Comparison of ENCODE assay signal across 9 cellular contexts in the genomic region with DNA sequence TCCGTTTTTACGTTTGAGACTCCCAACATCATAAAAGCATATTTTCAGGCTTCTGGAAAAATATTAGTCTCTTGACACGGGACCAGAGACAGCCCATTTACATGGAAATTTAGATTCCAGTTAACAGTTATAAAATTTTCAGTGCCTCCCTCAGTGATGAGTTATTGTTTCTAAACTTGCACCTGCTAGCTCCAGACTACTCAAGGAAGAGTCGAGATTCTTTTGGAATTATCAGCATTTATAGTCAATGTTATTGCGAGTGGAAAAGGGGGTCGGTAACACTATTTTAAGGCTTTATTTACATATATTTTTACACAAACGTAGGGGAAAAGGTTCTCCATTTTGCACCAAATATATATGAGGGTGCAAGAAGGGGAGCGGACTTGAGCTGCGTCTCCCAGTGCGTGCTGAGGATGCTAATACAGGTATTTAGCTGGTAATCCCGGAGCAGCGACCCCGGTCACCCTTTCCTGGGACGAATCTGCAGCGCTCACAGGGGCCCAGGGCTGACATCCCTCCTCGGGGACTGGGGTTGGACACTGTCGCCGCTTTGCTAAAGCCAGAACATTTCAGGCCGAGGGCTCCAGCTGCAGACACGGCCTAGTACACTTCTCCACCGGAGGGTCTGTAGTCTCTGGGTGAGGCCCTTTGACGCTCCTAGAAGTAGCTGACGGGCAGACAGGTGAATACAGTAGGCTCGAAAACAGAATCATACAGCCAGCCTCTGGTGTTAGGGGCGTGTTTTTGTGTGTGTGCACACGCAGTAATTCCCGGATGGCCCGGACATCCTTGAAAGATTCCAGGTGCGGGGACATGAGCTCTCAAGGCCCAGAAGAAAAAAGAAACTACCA. TPM values are rescaled to one million over a fixed set of nuclear protein-coding genes. Genes with fewer than 3 reads are reported as not detected.
DNase-seq lines count a peak whose midpoint lies in the region; ATAC-seq and TF ChIP-seq lines count a peak whose summit lies in the region.
"Had no signal": no experiment of that assay in that cellular context is flagged by ENCODE, and none has a peak within 500 bp of the region (broad histone marks: within the 10 kb centered on the region; RNA-seq: fewer than 3 reads in every experiment).

No MANE protein-coding gene starts in this region.

- H3K9me3 Mint-ChIP-seq in Caco-2 (ENCODE audit: unreplicated experiment), result no peaks in the 10 kb centered on the region
- no peaks in the 10 kb centered on the region for H3K9me3 Mint-ChIP-seq in endothelial cell (ENCODE audit: unreplicated experiment)

- POLR2A ChIA-PET in Caco-2 (lab: Charles Lee) (interaction anchor here (1.3 to 2.8 kb wide), 3 partner anchors 9 to 104 kb away, joined by 6 to 20 read pairs (median 7); partner anchors contain the start of genes CEP97, PCNP and RPL24), RWPE1 (lab: Yijun Ruan, JAX; ENCODE audit: low non-redundant PET) (interaction anchor here (0.5 to 1.5 kb wide), 4 partner anchors 9 to 969 kb away, joined by 3 to 6 read pairs (median 4); partner anchors contain the start of genes RPL24 and TFG)

- CTCF ChIA-PET in Caco-2 (lab: Charles Lee), result interaction anchor here (0.6 to 1.6 kb wide), 7 partner anchors 8 to 104 kb away, joined by 3 to 7 read pairs (median 4); partner anchors contain the start of genes CEP97, PCNP and RPL24
- CTCF ChIA-PET in RWPE1 (lab: Yijun Ruan, JAX), result interaction anchor here (0.6 to 0.9 kb wide), 5 partner anchors 29 to 233 kb away, joined by 3 to 6 read pairs (median 3); no protein-coding TSS in a partner anchor

- peaks cover 46% of the 10 kb centered on the region for H3K79me2 ChIP-seq in osteoblast (ENCODE audit: insufficient read depth, low read length)

- H3K27ac Mint-ChIP-seq in Caco-2 (ENCODE audit: unreplicated experiment), result peak overlapping the region; percentile 95
- peak overlapping the region; percentile 9 for H3K27ac Mint-ChIP-seq in endothelial cell (ENCODE audit: unreplicated experiment)

- DNase-seq in Caco-2 (peak; percentile 21 to 43), RWPE1 (ENCODE audit: low spot score) (no peak), endothelial cell (ENCODE audit: low spot score) (peak; percentile 9), osteoblast (ENCODE audit: insufficient read length, low spot score, missing footprints) (peak; percentile 13), SK-N-DZ (ENCODE audit: low spot score) (no peak)
- DNase-seq in effector CD8-positive, alpha-beta T cell (lab: John Stamatoyannopoulos, UW), result no peak
- DNase-seq: GOT3 had no signal

- peaks cover 52% of the 10 kb centered on the region for H3K36me3 Mint-ChIP-seq in Caco-2 (ENCODE audit: insufficient read depth, unreplicated experiment)
- peaks cover 16% of the 10 kb centered on the region for H3K36me3 Mint-ChIP-seq in endothelial cell (ENCODE audit: low read depth, unreplicated experiment)

- H3K4me3 Mint-ChIP-seq in Caco-2 (ENCODE audit: unreplicated experiment) (peak overlapping the region; percentile 81), endothelial cell (ENCODE audit: unreplicated experiment) (peak overlapping the region; percentile 94)

- TF ChIP-seq CTCF in Caco-2 (IDR thresholded peaks at IDR 0.05; ENCODE audit: insufficient read depth in 1 of 2, low read depth in 1 of 2, low read length in 1 of 2, severe bottlenecking in 1 of 2, unreplicated experiment in 1 of 2), result no peak
- peak; percentile 29 for TF ChIP-seq CTCF in RWPE1 (conservative IDR thresholded peaks at IDR 0.05; ENCODE audit: low read depth)
- no peak for TF ChIP-seq CTCF in endothelial cell (IDR thresholded peaks at IDR 0.05; ENCODE audit: unreplicated experiment)
- TF ChIP-seq CTCF in osteoblast (IDR thresholded peaks at IDR 0.05; ENCODE audit: extremely low read depth, low read depth, low read length), result no peak

- peaks cover 5% of the 10 kb centered on the region; the same call in 1 of the 2 replicates for H3K36me3 ChIP-seq in Caco-2 (ENCODE audit: control insufficient read depth, insufficient read depth, low read length)
- peaks cover 29% of the 10 kb centered on the region for H3K36me3 ChIP-seq in osteoblast (ENCODE audit: insufficient read depth, low read length)

- intact Hi-C loops in Caco-2 (cut with micrococcal nuclease; ENCODE audit: unreplicated experiment), result loop anchor here (1.0 kb wide), 2 partner anchors 9 to 103 kb away; partner anchors contain the start of genes PCNP and RPL24

- H3K9me3 ChIP-seq in Caco-2 (no peaks in the 10 kb centered on the region), osteoblast (ENCODE audit: low read depth, low read length) (no peaks in the 10 kb centered on the region)

- H3K4me3 ChIP-seq in Caco-2 (ENCODE audit: low read depth, low read length) (peak overlapping the region; percentile 25), osteoblast (ENCODE audit: insufficient read depth, low read length) (peak overlapping the region; percentile 96)

- peaks cover 26% of the 10 kb centered on the region for H4K20me1 ChIP-seq in osteoblast (ENCODE audit: insufficient read depth, low read length)

- H3K4me1 ChIP-seq in Caco-2 (peaks cover 7% of the 10 kb centered on the region; the same call in 1 of the 2 replicates), osteoblast (ENCODE audit: insufficient read depth, low read length) (peaks cover 21% of the 10 kb centered on the region)

- H3K27ac ChIP-seq in RWPE1, result peak overlapping the region; percentile 96
- H3K27ac ChIP-seq in osteoblast (ENCODE audit: low read depth, low read length), result peak overlapping the region; percentile 19

- H3K27me3 Mint-ChIP-seq in Caco-2 (ENCODE audit: insufficient read depth, unreplicated experiment), result no peaks in the 10 kb centered on the region
- H3K27me3 Mint-ChIP-seq in endothelial cell (ENCODE audit: unreplicated experiment), result peaks cover 7% of the 10 kb centered on the region

- ATAC-seq in HG02885 (IDR thresholded peaks at IDR 0.05; ENCODE audit: poor library complexity, unreplicated experiment), result no peak
- ATAC-seq in GM21825 (IDR thresholded peaks at IDR 0.05; ENCODE audit: unreplicated experiment), result no peak

- H3K27me3 ChIP-seq in Caco-2 (replicated peaks; ENCODE audit: control insufficient read depth, insufficient read depth, low read length) (no peaks in the 10 kb centered on the region), osteoblast (ENCODE audit: insufficient read depth, low read length) (no peaks in the 10 kb centered on the region)

- H3K4me2 ChIP-seq in osteoblast (ENCODE audit: insufficient read depth, low read length), result peak overlapping the region; percentile 71

- peaks cover 7% of the 10 kb centered on the region for H3K4me1 Mint-ChIP-seq in Caco-2 (ENCODE audit: low read depth, unreplicated experiment)
- H3K4me1 Mint-ChIP-seq in endothelial cell (ENCODE audit: unreplicated experiment), result peaks cover 23% of the 10 kb centered on the region

- BruUV-seq in Caco-2 (replicated peaks; lab: Mats Ljungman, UMichigan), result TSS peak; percentile 52

- no peak overlapping the region for H2AFZ ChIP-seq in osteoblast (ENCODE audit: low read length)

RNA-seq across cellular contexts. Expression of gene ZBTB11, which starts 0.7 kb away (rescaled TPM):
- total RNA-seq in Caco-2 (2022), result 16.4 and 18.0 TPM in 2 replicates
- 13.0 TPM for total RNA-seq in endothelial cell (ENCODE audit: unreplicated experiment)
- 22.8 and 23.3 TPM in 2 replicates for total RNA-seq in osteoblast
- polyA plus RNA-seq in SK-N-DZ (2014; cell fraction: cytosol; rRNA removed), result 11.2 and 14.4 TPM in 2 replicates
- polyA plus RNA-seq in SK-N-DZ (2014; cell fraction: nucleus; rRNA removed), result 13.7 and 15.9 TPM in 2 replicates

RNA-seq across cellular contexts. Expression of gene RPL24, which starts 8.9 kb away (rescaled TPM):
- total RNA-seq in Caco-2 (2022) (958 and 971 TPM in 2 replicates), endothelial cell (ENCODE audit: unreplicated experiment) (1,216 TPM), osteoblast (1,105 and 1,475 TPM in 2 replicates)
- polyA plus RNA-seq in SK-N-DZ (2014; cell fraction: cytosol; rRNA removed), result 2,577 and 2,999 TPM in 2 replicates
- polyA plus RNA-seq in SK-N-DZ (2014; cell fraction: nucleus; rRNA removed), result 1,578 and 2,332 TPM in 2 replicates

RNA-seq across cellular contexts. Expression of gene CEP97, which starts 46.8 kb away (rescaled TPM):
- total RNA-seq in Caco-2 (2022) (4.3 and 4.5 TPM in 2 replicates), endothelial cell (ENCODE audit: unreplicated experiment) (7.2 TPM), osteoblast (10.6 and 10.9 TPM in 2 replicates)
- 12.7 and 13.2 TPM in 2 replicates for polyA plus RNA-seq in SK-N-DZ (2014; cell fraction: cytosol; rRNA removed)
- polyA plus RNA-seq in SK-N-DZ (2014; cell fraction: nucleus; rRNA removed), result 10.2 and 14.7 TPM in 2 replicates

Comparison
In these comparisons a context has a peak if more than half of its experiments do, and no peak if none do; other contexts are left out.
1. DNase-seq: peak in Caco-2 (2 of 2), endothelial cell (single experiment) and osteoblast (single experiment); none in RWPE1 (single experiment), effector CD8-positive, alpha-beta T cell (single experiment) and SK-N-DZ (single experiment).